Comparison of ENCODE assay signal across 19 cellular contexts in the genomic region with DNA sequence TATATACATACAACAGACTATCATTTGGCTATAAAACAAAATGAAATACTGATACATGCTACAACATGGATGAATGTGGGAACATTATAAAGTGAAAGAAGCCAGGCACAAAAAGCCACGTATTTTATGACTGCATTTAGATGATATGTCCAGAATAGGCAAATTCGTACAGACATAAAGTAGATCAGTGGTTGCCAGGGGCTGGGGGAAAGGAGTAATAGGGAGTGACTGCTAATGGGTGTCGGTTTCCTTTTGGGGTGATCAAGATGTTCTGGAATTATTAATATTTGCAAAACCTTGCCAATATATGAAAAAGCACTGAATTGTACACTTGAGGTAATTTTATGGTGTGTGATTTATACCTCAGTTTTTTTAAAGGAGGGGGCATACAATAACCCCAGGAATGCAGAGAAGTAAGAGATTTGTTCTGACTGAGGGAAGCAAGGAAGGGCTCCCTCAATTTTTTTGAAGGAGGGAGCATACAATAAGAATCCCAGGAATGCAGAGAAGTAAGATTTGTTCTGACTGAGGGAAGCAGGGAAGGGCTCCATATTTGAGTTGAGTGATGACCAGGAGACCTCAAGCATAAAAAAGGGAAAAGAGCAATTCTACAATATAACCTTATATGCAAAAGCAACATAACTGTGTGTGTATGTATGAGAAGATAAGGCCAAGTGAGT. TPM values are rescaled to one million over a fixed set of nuclear protein-coding genes. Genes with fewer than 3 reads are reported as not detected.
DNase-seq lines count a peak whose midpoint lies in the region; ATAC-seq lines count a peak whose summit lies in the region.
"Had no signal": no experiment of that assay in that cellular context is flagged by ENCODE, and none has a peak within 500 bp of the region (broad histone marks: within the 10 kb centered on the region; RNA-seq: fewer than 3 reads in every experiment).

No MANE protein-coding gene starts in this region.

- peaks cover 32% of the 10 kb centered on the region for H3K4me1 Mint-ChIP-seq in activated CD4-positive, alpha-beta T cell treated with anti-CD3 and anti-CD28 coated beads for 36 hours
- H3K4me1 Mint-ChIP-seq in CD8-positive, alpha-beta memory T cell: peaks cover 38 to 62% (median 59%) of the 10 kb centered on the region in 3 donors
- peaks cover 18% of the 10 kb centered on the region for H3K4me1 Mint-ChIP-seq in activated T-helper 17 cell treated with anti-CD3 and anti-CD28 coated beads, Interleukin-2, amount 50 U/mL, for 72 hours
- H3K4me1 Mint-ChIP-seq in memory B cell: peaks cover 15% of the 10 kb centered on the region

- peaks cover 17% of the 10 kb centered on the region for H3K4me1 ChIP-seq in CD8-positive, alpha-beta memory T cell (ENCODE audit: insufficient read depth, low read length)

- CTCF ChIA-PET in activated CD4-positive, alpha-beta T cell treated with anti-CD3 and anti-CD28 coated beads for 36 hours (lab: Charles Lee): interaction anchor here (0.9 kb wide), 2 partner anchors 9 to 667 kb away, joined by 3 to 5 read pairs; no protein-coding TSS in a partner anchor
- CTCF ChIA-PET in CD8-positive, alpha-beta memory T cell (lab: Charles Lee): interaction anchor here (1.2 to 2.6 kb wide), 2 partner anchors 23 to 39 kb away, joined by 5 to 12 read pairs; no protein-coding TSS in a partner anchor

- H3K9me3 ChIP-seq in CD8-positive, alpha-beta memory T cell (ENCODE audit: low read length): no peaks in the 10 kb centered on the region
- H3K9me3 ChIP-seq: stomach had no signal

- no peak overlapping the region for H3K27ac ChIP-seq in CD8-positive, alpha-beta memory T cell (ENCODE audit: low read depth, low read length)
- H3K27ac ChIP-seq: 22Rv1, C4-2B, coronary artery, RWPE1, stomach had no signal

- peak overlapping the region; percentile 38 for H3K27ac Mint-ChIP-seq in activated CD4-positive, alpha-beta T cell treated with anti-CD3 and anti-CD28 coated beads for 36 hours
- H3K27ac Mint-ChIP-seq in CD8-positive, alpha-beta memory T cell: peak overlapping the region in 6 of 8 donors; percentile 8 to 84 (median 52)
- H3K27ac Mint-ChIP-seq in activated T-helper 17 cell treated with anti-CD3 and anti-CD28 coated beads, Interleukin-2, amount 50 U/mL, for 72 hours: peak overlapping the region; percentile 70
- H3K27ac Mint-ChIP-seq in memory B cell: peak overlapping the region; percentile 37

- no peaks in the 10 kb centered on the region for H3K27me3 Mint-ChIP-seq in activated CD4-positive, alpha-beta T cell treated with anti-CD3 and anti-CD28 coated beads for 36 hours
- no peaks in the 10 kb centered on the region for H3K27me3 Mint-ChIP-seq in CD8-positive, alpha-beta memory T cell
- no peaks in the 10 kb centered on the region for H3K27me3 Mint-ChIP-seq in activated T-helper 17 cell treated with anti-CD3 and anti-CD28 coated beads, Interleukin-2, amount 50 U/mL, for 72 hours
- H3K27me3 Mint-ChIP-seq in memory B cell: no peaks in the 10 kb centered on the region

- ATAC-seq in activated CD4-positive, alpha-beta T cell treated with anti-CD3 and anti-CD28 coated beads for 36 hours: no peak
- ATAC-seq in activated T-helper 17 cell treated with anti-CD3 and anti-CD28 coated beads, Interleukin-2, amount 50 U/mL, for 72 hours (replicated peaks): no peak
- ATAC-seq in memory B cell (ENCODE audit: low read depth): no peak

- peaks cover 65% of the 10 kb centered on the region for H3K36me3 Mint-ChIP-seq in activated CD4-positive, alpha-beta T cell treated with anti-CD3 and anti-CD28 coated beads for 36 hours (ENCODE audit: low read depth)
- peaks cover 3 to 52% (median 15%) of the 10 kb centered on the region in 3 donors for H3K36me3 Mint-ChIP-seq in CD8-positive, alpha-beta memory T cell
- no peaks in the 10 kb centered on the region for H3K36me3 Mint-ChIP-seq in activated T-helper 17 cell treated with anti-CD3 and anti-CD28 coated beads, Interleukin-2, amount 50 U/mL, for 72 hours (ENCODE audit: low read depth)
- H3K36me3 Mint-ChIP-seq in memory B cell: peaks cover 42% of the 10 kb centered on the region

- intact Hi-C loops in activated CD4-positive, alpha-beta T cell treated with anti-CD3 and anti-CD28 coated beads for 36 hours (cut with DNase I, micrococcal nuclease): no loop called here

- H3K27me3 ChIP-seq in CD8-positive, alpha-beta memory T cell (ENCODE audit: insufficient read depth, low read length, poor library complexity, severe bottlenecking): no peaks in the 10 kb centered on the region
- H3K27me3 ChIP-seq: stomach had no signal

- H3K4me3 Mint-ChIP-seq in activated CD4-positive, alpha-beta T cell treated with anti-CD3 and anti-CD28 coated beads for 36 hours: no peak overlapping the region
- peak overlapping the region in 1 of 7 donors; percentile 24 for H3K4me3 Mint-ChIP-seq in CD8-positive, alpha-beta memory T cell
- no peak overlapping the region for H3K4me3 Mint-ChIP-seq in activated T-helper 17 cell treated with anti-CD3 and anti-CD28 coated beads, Interleukin-2, amount 50 U/mL, for 72 hours
- H3K4me3 Mint-ChIP-seq in memory B cell: no peak overlapping the region
- H3K4me3 Mint-ChIP-seq: H9 had no signal

- no peak overlapping the region for H3K4me3 ChIP-seq in CD8-positive, alpha-beta memory T cell (ENCODE audit: low read length)
- H3K4me3 ChIP-seq: coronary artery, stomach had no signal

- no peak for DNase-seq in activated CD4-positive, alpha-beta T cell treated with anti-CD3 and anti-CD28 coated beads for 36 hours
- DNase-seq in activated CD4-positive, alpha-beta T cell treated with anti-CD3 and anti-CD28 coated beads, Interleukin-2, amount 50 U/mL, for 4 hours: no peak
- no peak for DNase-seq in CD8-positive, alpha-beta memory T cell
- DNase-seq in memory B cell (ENCODE audit: low spot score in 2 of 2) (no peak), nucleus accumbens (lab: John Stamatoyannopoulos, UW) (no peak), NCI-H524 (lab: John Stamatoyannopoulos, UW) (no peak), NCI-H2029 treated with DMSO at 0.1 percent for 48 hours (lab: John Stamatoyannopoulos, UW) (no peak)
- DNase-seq: activated CD4-positive, alpha-beta T cell treated with anti-CD3 and anti-CD28 coated beads, Interleukin-2, amount 50 U/mL, for 48 hours; DMS79 treated with DMSO at 0.1 percent for 48 hours; H9; Kasumi-1; NCI-H1417; stomach; SW 1271 had no signal

- H3K9me3 Mint-ChIP-seq in activated CD4-positive, alpha-beta T cell treated with anti-CD3 and anti-CD28 coated beads for 36 hours (ENCODE audit: low read depth): no peaks in the 10 kb centered on the region
- no peaks in the 10 kb centered on the region for H3K9me3 Mint-ChIP-seq in CD8-positive, alpha-beta memory T cell
- H3K9me3 Mint-ChIP-seq in activated T-helper 17 cell treated with anti-CD3 and anti-CD28 coated beads, Interleukin-2, amount 50 U/mL, for 72 hours: no peaks in the 10 kb centered on the region
- no peaks in the 10 kb centered on the region for H3K9me3 Mint-ChIP-seq in memory B cell
- H3K9me3 Mint-ChIP-seq: H9 had no signal

- POLR2A ChIA-PET in activated CD4-positive, alpha-beta T cell treated with anti-CD3 and anti-CD28 coated beads for 36 hours (lab: Charles Lee): interaction anchor here (0.7 kb wide), 1 partner anchor 9 kb away, joined by 3 read pairs; no protein-coding TSS in a partner anchor
- POLR2A ChIA-PET in CD8-positive, alpha-beta memory T cell (lab: Charles Lee): interaction anchor here (1.0 kb wide), 1 partner anchor 54 kb away, joined by 4 read pairs; no protein-coding TSS in a partner anchor

- H3K36me3 ChIP-seq in CD8-positive, alpha-beta memory T cell (ENCODE audit: insufficient read depth, low read length): peaks cover 51% of the 10 kb centered on the region

RNA-seq across cellular contexts. Expression of a gene that starts 6.2 kb away (rescaled TPM):
- total RNA-seq in activated CD4-positive, alpha-beta T cell treated with anti-CD3 and anti-CD28 coated beads for 36 hours: 100 to 1,000 TPM; 109 to 117 TPM
- 100 to 1,000 TPM; 134 to 136 TPM for total RNA-seq in CD8-positive, alpha-beta memory T cell
- 117 TPM for polyA plus RNA-seq in CD8-positive, alpha-beta memory T cell
- total RNA-seq in activated T-helper 17 cell treated with anti-CD3 and anti-CD28 coated beads, Interleukin-2, amount 50 U/mL, for 72 hours: 100 to 1,000 TPM in 1 of 2 donors, 10 to 100 TPM in 1; 79.4 to 113 TPM
